27 cellular contexts compared by ENCODE assay signal in genomic region chr4:141090473-141090872, GRCh38. TPM values are rescaled to one million over a fixed set of nuclear protein-coding genes. Genes with fewer than 3 reads are reported as not detected.
"Had no signal": no experiment of that assay in that cellular context is flagged by ENCODE, and none has a peak within 500 bp of the region (broad histone marks: within the 10 kb centered on the region; RNA-seq: fewer than 3 reads in every experiment).

No MANE protein-coding gene starts in this region.

- H3K27me3 ChIP-seq: adrenal gland, body of pancreas, esophagus muscularis mucosa, gastroesophageal sphincter had no signal

- H3K27ac ChIP-seq: adrenal gland, body of pancreas, esophagus muscularis mucosa, foreskin keratinocyte, gastroesophageal sphincter had no signal

- H3K36me3 ChIP-seq: adrenal gland, esophagus muscularis mucosa, gastroesophageal sphincter had no signal

- ATAC-seq: activated CD8-positive, alpha-beta T cell treated with anti-CD3 and anti-CD28 coated beads for 36 hours; activated naive CD8-positive, alpha-beta T cell treated with anti-CD3 and anti-CD28 coated beads, Interleukin-2, amount 50 U/mL, for 24 hours; activated T-cell treated with anti-CD3 and anti-CD28 coated beads, Interleukin-2, amount 50 U/mL, for 4 hours; activated T-helper 17 cell treated with anti-CD3 and anti-CD28 coated beads, Interleukin-2, amount 50 U/mL, for 72 hours; body of pancreas; effector memory CD8-positive, alpha-beta T cell; foreskin keratinocyte; gastroesophageal sphincter had no signal

- H3K9me3 ChIP-seq: body of pancreas, gastroesophageal sphincter had no signal

- DNase-seq: activated CD4-positive, alpha-beta T cell treated with anti-CD3 and anti-CD28 coated beads for 4 hours; activated CD4-positive, alpha-beta T cell treated with anti-CD3 and anti-CD28 coated beads, Interleukin-2, amount 50 U/mL, for 1 hour; activated CD4-positive, alpha-beta T cell treated with anti-CD3 and anti-CD28 coated beads, Interleukin-2, amount 50 U/mL, for 48 hours; activated CD4-positive, CD25-positive, alpha-beta regulatory T cell; activated CD4-positive, CD25-positive, alpha-beta regulatory T cell treated with anti-CD3 and anti-CD28 coated beads, Interleukin-2, amount 50 U/mL, for 72 hours; activated CD8-positive, alpha-beta memory T cell treated with anti-CD3 and anti-CD28 coated beads for 24 hours; activated CD8-positive, alpha-beta T cell treated with anti-CD3 and anti-CD28 coated beads for 36 hours; activated effector memory CD4-positive, alpha-beta T cell treated with Interleukin-2 at 50 U/mL for 16 hours; activated naive CD4-positive, alpha-beta T cell treated with anti-CD3 and anti-CD28 coated beads for 36 hours; activated naive CD8-positive, alpha-beta T cell treated with anti-CD3 and anti-CD28 coated beads for 36 hours; activated naive CD8-positive, alpha-beta T cell treated with anti-CD3 and anti-CD28 coated beads, Interleukin-2, amount 50 U/mL, for 24 hours; activated T-cell treated with anti-CD3 and anti-CD28 coated beads, Interleukin-2, amount 50 U/mL, for 4 hours; adrenal gland; amygdala; aorta; body of pancreas; caudate nucleus; cortex of kidney; dermis blood vessel endothelial cell; effector CD4-positive, alpha-beta T cell; effector memory CD8-positive, alpha-beta T cell; erythroblast; foreskin keratinocyte; T-helper 2 cell had no signal

- H3K4me1 ChIP-seq: adrenal gland, body of pancreas, esophagus muscularis mucosa, foreskin keratinocyte, gastroesophageal sphincter had no signal

- H3K4me3 ChIP-seq: adrenal gland, body of pancreas, esophagus muscularis mucosa, gastroesophageal sphincter had no signal

RNA-seq across cellular contexts. Expression of gene RNF150, which starts 42.8 kb away (rescaled TPM):
- total RNA-seq: activated naive CD4-positive, alpha-beta T cell treated with anti-CD3 and anti-CD28 coated beads for 36 hours; foreskin keratinocyte had no signal
- polyA plus RNA-seq: foreskin keratinocyte had no signal
